Comparison of ENCODE assay signal across 2 cellular contexts in the genomic region with DNA sequence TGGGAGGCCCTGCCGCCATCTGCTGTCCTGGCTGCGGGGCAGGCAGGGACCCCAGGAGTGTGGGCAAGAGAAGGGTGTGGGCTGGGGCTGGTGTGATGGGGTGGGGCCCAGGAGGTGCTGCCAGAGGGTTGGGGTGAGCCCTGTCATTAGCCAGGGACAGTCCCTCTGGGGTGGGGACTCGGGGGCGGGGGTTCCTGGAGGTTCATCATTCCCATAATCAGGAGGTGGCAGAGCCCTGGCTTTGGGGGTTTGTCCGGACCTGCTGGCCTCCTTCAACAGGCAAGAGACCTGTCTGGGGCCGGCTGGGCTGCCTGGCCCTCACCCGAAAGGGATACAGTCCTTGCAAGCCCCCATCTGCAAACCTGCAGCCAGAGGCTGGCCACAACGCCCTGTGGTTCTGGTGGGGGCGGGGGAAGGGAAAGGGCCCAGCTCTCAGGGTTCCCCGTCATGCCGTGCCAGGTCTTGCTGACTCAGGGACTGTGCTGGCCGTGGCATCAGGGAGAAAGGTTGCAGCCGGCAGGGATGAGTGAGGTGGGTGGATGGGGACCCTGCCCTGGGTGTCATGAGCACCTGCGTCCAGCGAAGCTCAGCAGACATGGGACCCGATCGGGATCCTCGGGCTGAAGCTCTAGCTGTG.
TF ChIP-seq lines count a peak whose summit lies in the region.

No MANE protein-coding gene starts in this region.

TF ChIP-seq in SK-N-SH, 30 proteins besides CTCF, POLR2A, EP300 and RAD21 (continued from another document):
- TF ChIP-seq, protein P1, sequence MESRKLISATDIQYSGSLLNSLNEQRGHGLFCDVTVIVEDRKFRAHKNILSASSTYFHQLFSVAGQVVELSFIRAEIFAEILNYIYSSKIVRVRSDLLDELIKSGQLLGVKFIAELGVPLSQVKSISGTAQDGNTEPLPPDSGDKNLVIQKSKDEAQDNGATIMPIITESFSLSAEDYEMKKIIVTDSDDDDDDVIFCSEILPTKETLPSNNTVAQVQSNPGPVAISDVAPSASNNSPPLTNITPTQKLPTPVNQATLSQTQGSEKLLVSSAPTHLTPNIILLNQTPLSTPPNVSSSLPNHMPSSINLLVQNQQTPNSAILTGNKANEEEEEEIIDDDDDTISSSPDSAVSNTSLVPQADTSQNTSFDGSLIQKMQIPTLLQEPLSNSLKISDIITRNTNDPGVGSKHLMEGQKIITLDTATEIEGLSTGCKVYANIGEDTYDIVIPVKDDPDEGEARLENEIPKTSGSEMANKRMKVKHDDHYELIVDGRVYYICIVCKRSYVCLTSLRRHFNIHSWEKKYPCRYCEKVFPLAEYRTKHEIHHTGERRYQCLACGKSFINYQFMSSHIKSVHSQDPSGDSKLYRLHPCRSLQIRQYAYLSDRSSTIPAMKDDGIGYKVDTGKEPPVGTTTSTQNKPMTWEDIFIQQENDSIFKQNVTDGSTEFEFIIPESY (IDR thresholded peaks at IDR 0.05; ENCODE audit: borderline replicate concordance, low read depth) = no peak
- TF ChIP-seq MAX (IDR thresholded peaks at IDR 0.05; ENCODE audit: low read depth) = no peak
- TF ChIP-seq FOXJ3 (CRISPR knock-in tag; IDR thresholded peaks at IDR 0.05) = no peak
- TF ChIP-seq USF2 (IDR thresholded peaks at IDR 0.05; ENCODE audit: borderline replicate concordance, low read depth, low read length) = no peak

TF ChIP-seq in SK-N-SH treated with all-trans-retinoic acid at 6 μM for 48 hours, 23 proteins besides CTCF, POLR2A, EP300 and RAD21 (continued from another document):
- TF ChIP-seq, protein P2, sequence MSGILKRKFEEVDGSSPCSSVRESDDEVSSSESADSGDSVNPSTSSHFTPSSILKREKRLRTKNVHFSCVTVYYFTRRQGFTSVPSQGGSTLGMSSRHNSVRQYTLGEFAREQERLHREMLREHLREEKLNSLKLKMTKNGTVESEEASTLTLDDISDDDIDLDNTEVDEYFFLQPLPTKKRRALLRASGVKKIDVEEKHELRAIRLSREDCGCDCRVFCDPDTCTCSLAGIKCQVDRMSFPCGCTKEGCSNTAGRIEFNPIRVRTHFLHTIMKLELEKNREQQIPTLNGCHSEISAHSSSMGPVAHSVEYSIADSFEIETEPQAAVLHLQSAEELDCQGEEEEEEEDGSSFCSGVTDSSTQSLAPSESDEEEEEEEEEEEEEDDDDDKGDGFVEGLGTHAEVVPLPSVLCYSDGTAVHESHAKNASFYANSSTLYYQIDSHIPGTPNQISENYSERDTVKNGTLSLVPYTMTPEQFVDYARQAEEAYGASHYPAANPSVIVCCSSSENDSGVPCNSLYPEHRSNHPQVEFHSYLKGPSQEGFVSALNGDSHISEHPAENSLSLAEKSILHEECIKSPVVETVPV (CRISPR knock-in tag; IDR thresholded peaks at IDR 0.05) = no peak
